ENCODE assay signal across 8 cellular contexts in the genomic region with DNA sequence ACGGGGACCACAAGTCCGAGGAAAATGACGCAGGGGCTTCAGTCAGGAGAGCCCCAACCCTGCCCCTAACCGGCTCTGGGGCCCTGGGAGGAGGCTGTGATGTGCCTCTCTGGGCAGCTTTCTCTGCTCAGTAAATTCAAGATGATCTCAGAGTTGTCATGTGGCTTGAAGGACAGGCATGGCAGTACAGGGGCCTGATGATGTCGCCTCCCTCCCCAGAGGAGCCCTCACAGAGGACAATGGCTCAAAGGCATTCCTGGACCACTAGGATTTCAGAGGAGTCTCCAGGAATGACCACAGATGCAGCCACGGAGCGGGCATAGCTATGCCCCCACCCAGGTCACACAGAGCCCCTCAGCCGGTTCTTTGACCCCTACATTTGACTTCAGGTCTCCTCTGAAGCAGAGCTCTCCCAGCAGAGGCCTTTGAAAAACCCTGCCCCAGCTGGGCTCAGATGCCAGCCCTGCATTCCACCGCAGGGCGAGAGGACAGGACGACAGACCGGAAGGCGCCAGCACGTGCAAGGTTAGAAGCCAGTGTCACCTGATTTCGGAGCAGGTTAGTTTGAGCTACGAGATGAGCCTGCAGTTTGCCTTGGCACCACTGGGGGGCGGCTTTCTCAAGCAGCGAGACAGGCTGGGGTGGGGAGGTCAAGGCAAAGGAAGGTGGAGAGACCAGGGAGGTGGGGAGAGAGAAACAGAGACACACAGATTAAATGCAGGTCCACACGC. TPM values are rescaled to one million over a fixed set of nuclear protein-coding genes. Genes with fewer than 3 reads are reported as not detected.
DNase-seq lines count a peak whose midpoint lies in the region; ATAC-seq, FAIRE-seq and TF ChIP-seq lines count a peak whose summit lies in the region.

No MANE protein-coding gene starts in this region.

- H3K9me3 ChIP-seq in MM.1S (replicated peaks; ENCODE audit: insufficient read depth, low read length) (no peaks in the 10 kb centered on the region), right lobe of liver (no peaks in the 10 kb centered on the region)

- DNase-seq in GM12892 (ENCODE audit: insufficient read length) (peak; percentile 70), MM.1S (peak; percentile 42), choroid plexus epithelial cell (ENCODE audit: low read depth) (peak; percentile 80), right lobe of liver (peak; percentile 71 to 87 (median 82)), NCI-H1436 (lab: John Stamatoyannopoulos, UW) (no peak)
- DNase-seq in activated CD4-positive, alpha-beta T cell treated with anti-CD3 and anti-CD28 coated beads, Interleukin-2, amount 10 ng/mL, durations not matched to agents 7 days and 5 days = peak; percentile 75
- peak; percentile 41 for DNase-seq in stimulated activated CD8-positive, alpha-beta memory T cell treated with anti-CD3 and anti-CD28 coated beads, Interleukin-12 subunit alpha, Interleukin-12 subunit beta, amount 100 ng/mL, for 1 hour (ENCODE audit: low read depth)

- H4K20me1 ChIP-seq in MM.1S (ENCODE audit: insufficient read depth, low read length) = no peaks in the 10 kb centered on the region

- no peaks in the 10 kb centered on the region for H3K9me3 Mint-ChIP-seq in activated CD4-positive, alpha-beta T cell treated with anti-CD3 and anti-CD28 coated beads, Interleukin-2, amount 10 ng/mL, durations not matched to agents 7 days and 5 days

- H3K79me2 ChIP-seq in ACC112 (ENCODE audit: control insufficient read depth, insufficient read depth, low read length, unreplicated experiment) (peaks cover 6% of the 10 kb centered on the region), MM.1S (ENCODE audit: low read length) (no peaks in the 10 kb centered on the region)

- H3K27me3 Mint-ChIP-seq in activated CD4-positive, alpha-beta T cell treated with anti-CD3 and anti-CD28 coated beads, Interleukin-2, amount 10 ng/mL, durations not matched to agents 7 days and 5 days = no peaks in the 10 kb centered on the region

- H3K9me2 ChIP-seq in MM.1S (replicated peaks; ENCODE audit: insufficient read depth, low read length) = no peaks in the 10 kb centered on the region

- peaks cover 37% of the 10 kb centered on the region for H3K4me1 ChIP-seq in ACC112 (ENCODE audit: control insufficient read depth, insufficient read depth, low read length, unreplicated experiment)
- peaks cover 15% of the 10 kb centered on the region; the same call in 1 of the 2 replicates for H3K4me1 ChIP-seq in MM.1S (ENCODE audit: low read length)
- H3K4me1 ChIP-seq in right lobe of liver = peaks cover 0 to 12% (median 2%) of the 10 kb centered on the region in 4 donors

- intact Hi-C loops in right lobe of liver (cut with DNase I) = no loop called here

- TF ChIP-seq CTCF in MM.1S (IDR thresholded peaks at IDR 0.05; ENCODE audit: low read length) (peak; percentile 63), choroid plexus epithelial cell (conservative IDR thresholded peaks at IDR 0.05; ENCODE audit: low read depth, low read length) (peak; percentile 95), right lobe of liver (IDR thresholded peaks at IDR 0.05) (peak; percentile 66 to 84 (median 78))

- H3K4me3 ChIP-seq in ACC112 (ENCODE audit: low read depth, low read length) (no peak overlapping the region), MM.1S (ENCODE audit: low read length) (no peak overlapping the region), choroid plexus epithelial cell (ENCODE audit: low read depth, low read length) (no peak overlapping the region), right lobe of liver (no peak overlapping the region)

- no peak overlapping the region for H3K9ac ChIP-seq in MM.1S (ENCODE audit: low read length)

- H3K27me3 ChIP-seq in ACC112 (ENCODE audit: insufficient read depth, low read length) = no peaks in the 10 kb centered on the region
- no peaks in the 10 kb centered on the region for H3K27me3 ChIP-seq in MM.1S (replicated peaks; ENCODE audit: insufficient read depth, low read length)
- H3K27me3 ChIP-seq in right lobe of liver = no peaks in the 10 kb centered on the region

- WGBS in right lobe of liver (ENCODE audit: insufficient coverage, low coverage, low lambda C conversion rate, missing lambda C conversion rate) = 8% methylated on average over 11 of the region's 19 CpGs

- no peak overlapping the region for H2AFZ ChIP-seq in ACC112 (ENCODE audit: low read length, unreplicated experiment)
- no peak overlapping the region for H2AFZ ChIP-seq in MM.1S (ENCODE audit: low read length)

- CTCF ChIA-PET in activated CD4-positive, alpha-beta T cell treated with anti-CD3 and anti-CD28 coated beads, Interleukin-2, amount 10 ng/mL, durations not matched to agents 7 days and 5 days (lab: Charles Lee) = interaction anchor here (0.7 to 8.2 kb wide), 10 partner anchors 13 to 498 kb away, joined by 3 to 101 read pairs (median 4); no protein-coding TSS in a partner anchor

- H3K4me2 ChIP-seq in MM.1S (ENCODE audit: low read depth, low read length) = no peak overlapping the region

- peaks cover 16% of the 10 kb centered on the region for H3K4me1 Mint-ChIP-seq in activated CD4-positive, alpha-beta T cell treated with anti-CD3 and anti-CD28 coated beads, Interleukin-2, amount 10 ng/mL, durations not matched to agents 7 days and 5 days

- TF ChIP-seq POLR2A in GM12892 (IDR thresholded peaks at IDR 0.05; ENCODE audit: low read depth, low read length) (no peak), right lobe of liver (IDR thresholded peaks at IDR 0.05) (no peak)

- POLR2A ChIA-PET in activated CD4-positive, alpha-beta T cell treated with anti-CD3 and anti-CD28 coated beads, Interleukin-2, amount 10 ng/mL, durations not matched to agents 7 days and 5 days (lab: Charles Lee) = no interaction called here

- H3F3A ChIP-seq in MM.1S (ENCODE audit: insufficient read depth, low read length) = no peaks in the 10 kb centered on the region

- no peak overlapping the region for H3K4me3 Mint-ChIP-seq in activated CD4-positive, alpha-beta T cell treated with anti-CD3 and anti-CD28 coated beads, Interleukin-2, amount 10 ng/mL, durations not matched to agents 7 days and 5 days

- H3K27ac ChIP-seq in ACC112 (ENCODE audit: low read depth, low read length) (peak overlapping the region; percentile 79), MM.1S (ENCODE audit: low read length) (no peak overlapping the region), right lobe of liver (peak overlapping the region in 1 of 3 donors; percentile 37)

- peaks cover 38% of the 10 kb centered on the region for H3K36me3 Mint-ChIP-seq in activated CD4-positive, alpha-beta T cell treated with anti-CD3 and anti-CD28 coated beads, Interleukin-2, amount 10 ng/mL, durations not matched to agents 7 days and 5 days (ENCODE audit: low read depth)

- ATAC-seq in right lobe of liver = peak; percentile 56 to 84 (median 72)

- H3K27ac Mint-ChIP-seq in activated CD4-positive, alpha-beta T cell treated with anti-CD3 and anti-CD28 coated beads, Interleukin-2, amount 10 ng/mL, durations not matched to agents 7 days and 5 days = peak overlapping the region; percentile 60

- FAIRE-seq in GM12892 (lab: Jason Lieb, UNC) = peak; percentile 83

- no peaks in the 10 kb centered on the region for H3K36me3 ChIP-seq in ACC112 (ENCODE audit: insufficient read depth, low read length)
- no peaks in the 10 kb centered on the region for H3K36me3 ChIP-seq in MM.1S (replicated peaks; ENCODE audit: insufficient read depth, low read length)
- H3K36me3 ChIP-seq in right lobe of liver = no peaks in the 10 kb centered on the region

RNA-seq across cellular contexts. Expression of gene BIN1, which starts 39.2 kb away (rescaled TPM):
- 7.0 TPM for polyA plus RNA-seq in GM12892 (2012; ENCODE audit: missing spikeins)
- total RNA-seq in activated CD4-positive, alpha-beta T cell treated with anti-CD3 and anti-CD28 coated beads, Interleukin-2, amount 10 ng/mL, durations not matched to agents 7 days and 5 days = 100 to 1,000 TPM; 140 to 148 TPM
- total RNA-seq in right lobe of liver = 10 to 100 TPM; 20.4 to 30.8 (median 26.3) TPM

Comparison
In these comparisons a context has a peak if more than half of its experiments do, and no peak if none do; other contexts are left out.
1. RNA of gene BIN1, which starts 39.2 kb away (total RNA-seq): 140 to 148 TPM in activated CD4-positive, alpha-beta T cell treated with anti-CD3 and anti-CD28 coated beads, Interleukin-2, amount 10 ng/mL, durations not matched to agents 7 days and 5 days; 20.4 to 30.8 TPM in right lobe of liver; every median in the first group is over 4 times any median in the second.
2. Peak in every context shown above with its lines, with median percentiles within 50 percentile points of each other: CTCF ChIP-seq.